10 cellular contexts compared by ENCODE assay signal in genomic region chr1:202018476-202019234, GRCh38. TPM values are rescaled to one million over a fixed set of nuclear protein-coding genes. Genes with fewer than 3 reads are reported as not detected.
A peak's percentile ranks its signal among the peaks of the same experiment; 100 is the strongest.
DNase-seq lines count a peak whose midpoint lies in the region; ATAC-seq, FAIRE-seq and TF ChIP-seq lines count a peak whose summit lies in the region.
"Had no signal": no experiment of that assay in that cellular context is flagged by ENCODE, and none has a peak within 500 bp of the region (broad histone marks: within the 10 kb centered on the region; RNA-seq: fewer than 3 reads in every experiment).

No MANE protein-coding gene starts in this region.

- TF ChIP-seq POLR2A in esophagus muscularis mucosa (IDR thresholded peaks at IDR 0.05; ENCODE audit: low read depth) (no peak), lower leg skin (IDR thresholded peaks at IDR 0.05) (no peak)

- no peaks in the 10 kb centered on the region for H3K9me2 ChIP-seq in GM23338 (ENCODE audit: insufficient read depth)

- intact Hi-C loops in pancreas (cut with DNase I) (no loop called here), esophagus muscularis mucosa (cut with DNase I) (no loop called here), lower leg skin (cut with DNase I; ENCODE audit: low total_unique reads) (no loop called here)

- DNase-seq in GM23338 (ENCODE audit: low spot score) (peak; percentile 33), NCI-H510A treated with DMSO at 0.1 percent for 48 hours (lab: John Stamatoyannopoulos, UW) (peak; percentile 84), epithelial cell of esophagus (ENCODE audit: low read depth) (peak; percentile 89), pancreas (peak; percentile 77 to 94 (median 92)), esophagus muscularis mucosa (ENCODE audit: extremely low spot score) (no peak), lower leg skin (ENCODE audit: low spot score in 2 of 2) (no peak), SK-N-DZ (ENCODE audit: low spot score) (no peak), NCI-H1105 treated with DMSO at 0.1 percent for 48 hours (lab: John Stamatoyannopoulos, UW) (no peak)
- DNase-seq: activated effector memory CD4-positive, alpha-beta T cell treated with anti-CD3 and anti-CD28 coated beads, Interleukin-2, amount 50 U/mL, for 16 hours; gastrocnemius medialis had no signal

- no peak for TF ChIP-seq CTCF in GM23338 (conservative IDR thresholded peaks at IDR 0.05; ENCODE audit: low read depth in 2 of 2)
- TF ChIP-seq CTCF in epithelial cell of esophagus (IDR thresholded peaks at IDR 0.05; ENCODE audit: insufficient read depth, low read depth, low read length, missing control alignments) = no peak
- no peak for TF ChIP-seq CTCF in pancreas (IDR thresholded peaks at IDR 0.05)
- TF ChIP-seq CTCF in esophagus muscularis mucosa (IDR thresholded peaks at IDR 0.05) = no peak
- no peak for TF ChIP-seq CTCF in lower leg skin (IDR thresholded peaks at IDR 0.05)

- peaks cover 16% of the 10 kb centered on the region; the same call in 2 of the 3 replicates for H3K36me3 Mint-ChIP-seq in GM23338 (ENCODE audit: low read depth)

- H3K4me1 ChIP-seq in GM23338 (ENCODE audit: insufficient read depth) = peaks cover 6% of the 10 kb centered on the region; the same call in 1 of the 2 replicates
- peaks cover 35 to 46% (median 37%) of the 10 kb centered on the region in 3 donors for H3K4me1 ChIP-seq in pancreas
- H3K4me1 ChIP-seq in esophagus muscularis mucosa = no peaks in the 10 kb centered on the region
- H3K4me1 ChIP-seq: gastrocnemius medialis had no signal

- no peaks in the 10 kb centered on the region for H3K9me3 Mint-ChIP-seq in GM23338

- 12 to 14% methylated on average over 18 of the region's 18 CpGs for WGBS in pancreas, 2 donors
- WGBS in esophagus muscularis mucosa = 72% methylated on average over 14 of the region's 18 CpGs
- WGBS in lower leg skin, 2 donors = 44 to 45% methylated on average over 15 to 18 of the region's 18 CpGs

- no peaks in the 10 kb centered on the region for H3F3A ChIP-seq in GM23338 (replicated peaks; ENCODE audit: low read depth)

- ATAC-seq in GM23338 (peak; percentile 65), pancreas (peak; percentile 79 to 87 (median 81))
- ATAC-seq: gastrocnemius medialis had no signal

- no peak for FAIRE-seq in pancreas (lab: Jason Lieb, UNC)

- no peaks in the 10 kb centered on the region for H3K27me3 Mint-ChIP-seq in GM23338 (ENCODE audit: insufficient read depth, low read depth, poor library complexity)

- no peaks in the 10 kb centered on the region for H3K27me3 ChIP-seq in GM23338 (ENCODE audit: insufficient read depth)
- no peaks in the 10 kb centered on the region for H3K27me3 ChIP-seq in pancreas
- H3K27me3 ChIP-seq in esophagus muscularis mucosa = peaks cover 0 to 10% (median 0%) of the 10 kb centered on the region in 4 donors
- H3K27me3 ChIP-seq: gastrocnemius medialis had no signal

- no peak overlapping the region; the same call in 2 of the 3 replicates for H3K4me3 Mint-ChIP-seq in GM23338

- H3K4me2 ChIP-seq in GM23338 = no peak overlapping the region; the same call in 1 of the 2 replicates

- H3K27ac Mint-ChIP-seq in GM23338 = peak overlapping the region; percentile 1

- H3K36me3 ChIP-seq in GM23338 (ENCODE audit: insufficient read depth) = no peaks in the 10 kb centered on the region
- peaks cover 5 to 31% (median 5%) of the 10 kb centered on the region in 3 donors for H3K36me3 ChIP-seq in pancreas
- peaks cover 0 to 7% (median 0%) of the 10 kb centered on the region in 4 donors for H3K36me3 ChIP-seq in esophagus muscularis mucosa
- H3K36me3 ChIP-seq: gastrocnemius medialis had no signal

- H3K4me3 ChIP-seq in GM23338 = no peak overlapping the region
- no peak overlapping the region for H3K4me3 ChIP-seq in epithelial cell of esophagus (ENCODE audit: low read length)
- H3K4me3 ChIP-seq in pancreas = peak overlapping the region in 2 of 4 donors; percentile 10 to 83
- H3K4me3 ChIP-seq in esophagus muscularis mucosa = no peak overlapping the region
- no peak overlapping the region for H3K4me3 ChIP-seq in lower leg skin (ENCODE audit: low read depth, poor library complexity, severe bottlenecking)
- H3K4me3 ChIP-seq: gastrocnemius medialis had no signal

- peaks cover 20% of the 10 kb centered on the region for H3K4me1 Mint-ChIP-seq in GM23338

- H3K9me3 ChIP-seq in pancreas (no peaks in the 10 kb centered on the region), esophagus muscularis mucosa (no peaks in the 10 kb centered on the region)
- H3K9me3 ChIP-seq: gastrocnemius medialis had no signal

- no peak for TF ChIP-seq EP300 in esophagus muscularis mucosa (IDR thresholded peaks at IDR 0.05)

- H3K79me2 ChIP-seq in GM23338 (replicated peaks; ENCODE audit: insufficient read depth) = no peaks in the 10 kb centered on the region

- 0 out of 2 replicates have a peak overlapping the region, but pooled peaks have one; percentile 19 for H3K27ac ChIP-seq in GM23338 (ENCODE audit: low read depth)
- peak overlapping the region; percentile 68 to 97 (median 82) for H3K27ac ChIP-seq in pancreas
- no peak overlapping the region for H3K27ac ChIP-seq in esophagus muscularis mucosa (replicated peaks in 1 of 4)
- H3K27ac ChIP-seq: gastrocnemius medialis had no signal

- peak overlapping the region; percentile 56 for H2AFZ ChIP-seq in GM23338

- H4K20me1 ChIP-seq in GM23338 (replicated peaks; ENCODE audit: insufficient read depth) = no peaks in the 10 kb centered on the region

TF ChIP-seq in GM23338, 12 proteins besides CTCF, POLR2A, EP300 and RAD21 (continues in another document):
- no peak for TF ChIP-seq ZNF331 (CRISPR knock-in tag; IDR thresholded peaks at IDR 0.05; ENCODE audit: low read depth)
- TF ChIP-seq EZH2 (IDR thresholded peaks at IDR 0.05; ENCODE audit: low read depth, unreplicated experiment) = no peak

RNA-seq across cellular contexts. Expression of gene ELF3, which starts 8.3 kb away (rescaled TPM):
- total RNA-seq in GM23338 (2014; rRNA removed; shearing (Covaris generic)) = 13.0 and 19.5 TPM in 2 replicates
- polyA plus RNA-seq in GM23338 (2016; fragmentation: Nextera tagmentation; extraction: Ambion mirVana) (10.9 and 12.3 TPM in 2 replicates), pancreas (100 to 1,000 TPM; 284 to 447 TPM)
- total RNA-seq in pancreas (100 to 1,000 TPM in 5 of 6 donors, 10 to 100 TPM in 1; 99.3 to 278 (median 158) TPM), esophagus muscularis mucosa (1 to 10 TPM in 2 of 4 donors, under 1 TPM in 1, not detected in 1; 0.17 to 2.9 (median 1.2) TPM), lower leg skin (10 to 100 TPM in 3 of 4 donors, 1 to 10 TPM in 1; 9.8 to 36.4 (median 31.2) TPM)
- polyA plus RNA-seq in SK-N-DZ (2014; cell fraction: cytosol; rRNA removed) = not detected in 2 replicates
- polyA plus RNA-seq in SK-N-DZ (2014; cell fraction: nucleus; rRNA removed) = 0.23 TPM in 1 of 2 replicates, not detected in the other

RNA-seq across cellular contexts. Expression of gene RNPEP, which starts 36.2 kb away (rescaled TPM):
- total RNA-seq in GM23338 (2014; rRNA removed; shearing (Covaris generic)) = 61.6 and 80.3 TPM in 2 replicates
- polyA plus RNA-seq in GM23338 (2016; fragmentation: Nextera tagmentation; extraction: Ambion mirVana) (32.1 and 35.0 TPM in 2 replicates), pancreas (10 to 100 TPM; 29.0 to 43.5 TPM)
- total RNA-seq in pancreas (10 to 100 TPM; 19.8 to 37.6 (median 26.5) TPM), esophagus muscularis mucosa (10 to 100 TPM; 33.0 to 49.0 (median 44.0) TPM), lower leg skin (100 to 1,000 TPM in 1 of 4 donors, 10 to 100 TPM in 3; 46.2 to 111 (median 85.3) TPM)
- polyA plus RNA-seq in SK-N-DZ (2014; cell fraction: cytosol; rRNA removed) = 35.3 and 38.0 TPM in 2 replicates
- 25.0 and 37.3 TPM in 2 replicates for polyA plus RNA-seq in SK-N-DZ (2014; cell fraction: nucleus; rRNA removed)

Comparison
In these comparisons a context has a peak if more than half of its experiments do, and no peak if none do; other contexts are left out.
1. DNase-seq: peak in GM23338 (single experiment), NCI-H510A treated with DMSO at 0.1 percent for 48 hours (single experiment), epithelial cell of esophagus (single experiment) and pancreas (6 of 6); none in esophagus muscularis mucosa (single experiment), lower leg skin (0 of 2), SK-N-DZ (single experiment) and NCI-H1105 treated with DMSO at 0.1 percent for 48 hours (single experiment).
2. H3K27ac ChIP-seq: peak in GM23338 (single experiment) and pancreas (4 of 4); none in esophagus muscularis mucosa (0 of 4).